Comparison of ENCODE assay signal across 34 cellular contexts in genomic region chr11:66232769-66233168, GRCh38. TPM values are rescaled to one million over a fixed set of nuclear protein-coding genes. Genes with fewer than 3 reads are reported as not detected.
"Had no signal": no experiment of that assay in that cellular context is flagged by ENCODE, and none has a peak within 500 bp of the region (broad histone marks: within the 10 kb centered on the region; RNA-seq: fewer than 3 reads in every experiment).

No MANE protein-coding gene starts in this region.

- H3K27me3 ChIP-seq: dorsolateral prefrontal cortex, gastroesophageal sphincter, suprapubic skin, tibial artery had no signal

- H3K4me2 ChIP-seq: smooth muscle cell had no signal

- FAIRE-seq: bronchial epithelial cell, keratinocyte had no signal

- H3K4me3 Mint-ChIP-seq: activated CD4-positive, alpha-beta memory T cell treated with anti-CD3 and anti-CD28 coated beads, Interleukin-2, amount 10 ng/mL, durations not matched to agents 7 days and 5 days; activated CD4-positive, alpha-beta T cell treated with anti-CD3 and anti-CD28 coated beads, Interleukin-2, amount 10 ng/mL, durations not matched to agents 24 days and 14 days; activated naive CD4-positive, alpha-beta T cell treated with anti-CD3 and anti-CD28 coated beads, Interleukin-2, amount 50 U/mL, for 24 hours; activated T-cell treated with anti-CD3 and anti-CD28 coated beads, Interleukin-2, amount 50 U/mL, for 24 hours; central memory CD8-positive, alpha-beta T cell; mesothelial cell of epicardium; nephron progenitor cell had no signal

- H3K27ac ChIP-seq: coronary artery, gastroesophageal sphincter, parathyroid adenoma, psoas muscle, suprapubic skin, tibial artery had no signal

- H3K4me1 Mint-ChIP-seq: activated CD4-positive, alpha-beta memory T cell treated with anti-CD3 and anti-CD28 coated beads, Interleukin-2, amount 10 ng/mL, durations not matched to agents 7 days and 5 days; activated naive CD4-positive, alpha-beta T cell treated with anti-CD3 and anti-CD28 coated beads, Interleukin-2, amount 50 U/mL, for 24 hours had no signal

- DNase-seq: activated CD4-positive, alpha-beta memory T cell treated with anti-CD3 and anti-CD28 coated beads, Interleukin-2, amount 10 ng/mL, durations not matched to agents 7 days and 5 days; activated CD4-positive, alpha-beta T cell treated with anti-CD3 and anti-CD28 coated beads, Interleukin-2, amount 10 ng/mL, durations not matched to agents 24 days and 14 days; activated CD4-positive, CD25-positive, alpha-beta regulatory T cell; activated CD8-positive, alpha-beta memory T cell treated with anti-CD3 and anti-CD28 coated beads, Interleukin-2, amount 50 U/mL, for 48 hours; activated gamma-delta T cell treated with Interleukin-2 at 50 U/mL for 16 hours; activated T-cell treated with anti-CD3 and anti-CD28 coated beads, Interleukin-2, amount 50 U/mL, for 24 hours; effector memory CD4-positive, alpha-beta T cell; erythroblast; head of caudate nucleus; hippocampal formation; left cardiac atrium; left ventricle myocardium superior; naive B cell; nephron progenitor cell; nucleus accumbens; psoas muscle; stimulated activated CD4-positive, alpha-beta T cell treated with anti-CD3 and anti-CD28 coated beads, Interleukin-1b, Interleukin-23, amount 100 ng/mL, for 48 hours; stimulated activated CD4-positive, alpha-beta T cell treated with anti-CD3 and anti-CD28 coated beads, Interleukin-4, amount 100 ng/mL, for 4 hours; stimulated activated CD8-positive, alpha-beta memory T cell treated with anti-CD3 and anti-CD28 coated beads, Interleukin-4, amount 100 ng/mL, for 48 hours; stimulated activated naive CD4-positive, alpha-beta T cell; tibial artery had no signal

- H3K27me3 Mint-ChIP-seq: activated CD4-positive, alpha-beta memory T cell treated with anti-CD3 and anti-CD28 coated beads, Interleukin-2, amount 10 ng/mL, durations not matched to agents 7 days and 5 days; activated CD4-positive, alpha-beta T cell treated with anti-CD3 and anti-CD28 coated beads, Interleukin-2, amount 10 ng/mL, durations not matched to agents 24 days and 14 days; activated naive CD4-positive, alpha-beta T cell treated with anti-CD3 and anti-CD28 coated beads, Interleukin-2, amount 50 U/mL, for 24 hours; activated T-cell treated with anti-CD3 and anti-CD28 coated beads, Interleukin-2, amount 50 U/mL, for 24 hours; central memory CD8-positive, alpha-beta T cell; naive B cell had no signal

- H3K27ac Mint-ChIP-seq: activated CD4-positive, alpha-beta memory T cell treated with anti-CD3 and anti-CD28 coated beads, Interleukin-2, amount 10 ng/mL, durations not matched to agents 7 days and 5 days; activated CD4-positive, alpha-beta T cell treated with anti-CD3 and anti-CD28 coated beads, Interleukin-2, amount 10 ng/mL, durations not matched to agents 24 days and 14 days; activated naive CD4-positive, alpha-beta T cell treated with anti-CD3 and anti-CD28 coated beads, Interleukin-2, amount 50 U/mL, for 24 hours; mesothelial cell of epicardium had no signal

- H3K4me1 ChIP-seq: gastroesophageal sphincter, parathyroid adenoma, psoas muscle, suprapubic skin, tibial artery had no signal

- H3K79me2 ChIP-seq: parathyroid adenoma had no signal

- H2AFZ ChIP-seq: parathyroid adenoma had no signal

- ATAC-seq: gastroesophageal sphincter, left cardiac atrium, left ventricle myocardium superior had no signal

- H3K9ac ChIP-seq: parathyroid adenoma had no signal

- H3K9me3 ChIP-seq: gastroesophageal sphincter, psoas muscle, suprapubic skin, tibial artery had no signal

- H3K9me3 Mint-ChIP-seq: activated CD4-positive, alpha-beta memory T cell treated with anti-CD3 and anti-CD28 coated beads, Interleukin-2, amount 10 ng/mL, durations not matched to agents 7 days and 5 days; activated CD4-positive, alpha-beta T cell treated with anti-CD3 and anti-CD28 coated beads, Interleukin-2, amount 10 ng/mL, durations not matched to agents 24 days and 14 days; activated naive CD4-positive, alpha-beta T cell treated with anti-CD3 and anti-CD28 coated beads, Interleukin-2, amount 50 U/mL, for 24 hours; activated T-cell treated with anti-CD3 and anti-CD28 coated beads, Interleukin-2, amount 50 U/mL, for 24 hours; central memory CD8-positive, alpha-beta T cell; mesothelial cell of epicardium; nephron progenitor cell had no signal

- H3K4me3 ChIP-seq: coronary artery, dorsolateral prefrontal cortex, gastroesophageal sphincter, psoas muscle, smooth muscle cell, suprapubic skin, tibial artery had no signal

RNA-seq across cellular contexts. Expression of gene CNIH2, which starts 45.2 kb away (rescaled TPM):
- total RNA-seq: bronchial epithelial cell, left cardiac atrium, left ventricle myocardium superior, psoas muscle had no signal

RNA-seq across cellular contexts. Expression of gene TMEM151A, which starts 58.9 kb away (rescaled TPM):
- total RNA-seq: activated CD4-positive, alpha-beta memory T cell treated with anti-CD3 and anti-CD28 coated beads, Interleukin-2, amount 10 ng/mL, durations not matched to agents 7 days and 5 days; activated CD4-positive, alpha-beta T cell treated with anti-CD3 and anti-CD28 coated beads, Interleukin-2, amount 10 ng/mL, durations not matched to agents 24 days and 14 days; bronchial epithelial cell; lung microvascular endothelial cell; psoas muscle; suprapubic skin; T-helper 2 cell treated with Interferon-gamma antibody and Interleukin-4, amounts not matched to agents 100 ng/mL and 5 ng/mL, for 36 hours had no signal
- polyA plus RNA-seq: keratinocyte had no signal
